16 cellular contexts compared by ENCODE assay signal in genomic region chr3:152277198-152277597, GRCh38. TPM values are rescaled to one million over a fixed set of nuclear protein-coding genes. Genes with fewer than 3 reads are reported as not detected.
DNase-seq lines count a peak whose midpoint lies in the region; ATAC-seq and TF ChIP-seq lines count a peak whose summit lies in the region.
"Had no signal": no experiment of that assay in that cellular context is flagged by ENCODE, and none has a peak within 500 bp of the region (broad histone marks: within the 10 kb centered on the region; RNA-seq: fewer than 3 reads in every experiment).

No MANE protein-coding gene starts in this region.

- no peaks in the 10 kb centered on the region for H3K9me3 Mint-ChIP-seq in activated CD8-positive, alpha-beta memory T cell treated with anti-CD3 and anti-CD28 coated beads, Interleukin-2, amount 10 ng/mL, durations not matched to agents 7 days and 5 days (ENCODE audit: low read depth)
- no peaks in the 10 kb centered on the region for H3K9me3 Mint-ChIP-seq in central memory CD8-positive, alpha-beta T cell
- H3K9me3 Mint-ChIP-seq: H9 had no signal

- peak overlapping the region; percentile 10; the same call in 1 of the 2 replicates for H3K4me3 ChIP-seq in MM.1S (ENCODE audit: low read length)
- H3K4me3 ChIP-seq in sigmoid colon = no peak overlapping the region
- H3K4me3 ChIP-seq: adrenal gland had no signal

- H3K4me1 Mint-ChIP-seq in activated CD8-positive, alpha-beta memory T cell treated with anti-CD3 and anti-CD28 coated beads, Interleukin-2, amount 10 ng/mL, durations not matched to agents 7 days and 5 days = peaks cover 77% of the 10 kb centered on the region
- H3K4me1 Mint-ChIP-seq in central memory CD8-positive, alpha-beta T cell = peaks cover 77% of the 10 kb centered on the region

- H3K36me3 ChIP-seq in MM.1S (replicated peaks; ENCODE audit: insufficient read depth, low read length) (no peaks in the 10 kb centered on the region; the same call in 1 of the 2 replicates), sigmoid colon (no peaks in the 10 kb centered on the region)
- H3K36me3 ChIP-seq: adrenal gland had no signal

- H3K27me3 Mint-ChIP-seq in activated CD8-positive, alpha-beta memory T cell treated with anti-CD3 and anti-CD28 coated beads, Interleukin-2, amount 10 ng/mL, durations not matched to agents 7 days and 5 days = no peaks in the 10 kb centered on the region
- H3K27me3 Mint-ChIP-seq in central memory CD8-positive, alpha-beta T cell = no peaks in the 10 kb centered on the region

- no peak for TF ChIP-seq EP300 in sigmoid colon (IDR thresholded peaks at IDR 0.05)

- H3K4me3 Mint-ChIP-seq in activated CD8-positive, alpha-beta memory T cell treated with anti-CD3 and anti-CD28 coated beads, Interleukin-2, amount 10 ng/mL, durations not matched to agents 7 days and 5 days = peak overlapping the region; percentile 11
- H3K4me3 Mint-ChIP-seq in central memory CD8-positive, alpha-beta T cell = peak overlapping the region; percentile 35
- H3K4me3 Mint-ChIP-seq: H9 had no signal

- H3K9ac ChIP-seq in MM.1S (ENCODE audit: low read length) = peak overlapping the region; percentile 29; the same call in 1 of the 2 replicates

- DNase-seq in activated CD8-positive, alpha-beta memory T cell treated with anti-CD3 and anti-CD28 coated beads, Interleukin-2, amount 10 ng/mL, durations not matched to agents 7 days and 5 days = no peak
- no peak for DNase-seq in activated CD8-positive, alpha-beta memory T cell treated with anti-CD3 and anti-CD28 coated beads for 24 hours
- DNase-seq in MM.1S (no peak), sigmoid colon (no peak), GOT3 (lab: John Stamatoyannopoulos, UW) (no peak), NCI-H1417 treated with DMSO at 0.1 percent for 48 hours (lab: John Stamatoyannopoulos, UW) (no peak)
- no peak for DNase-seq in central memory CD8-positive, alpha-beta T cell (ENCODE audit: low spot score in 2 of 2)
- DNase-seq: activated CD4-positive, CD25-positive, alpha-beta regulatory T cell treated with anti-CD3 and anti-CD28 coated beads, Interleukin-2, amount 50 U/mL, for 72 hours; adrenal gland; DMS153; H9; kidney; NCI-H1436; NCI-H524 treated with DMSO at 0.1 percent for 48 hours; SIG-M5 had no signal

- H3K27ac ChIP-seq in MM.1S (ENCODE audit: low read length) = peak overlapping the region; percentile 28; the same call in 1 of the 2 replicates
- H3K27ac ChIP-seq in sigmoid colon = peak overlapping the region; percentile 98 to 99 (median 99)
- H3K27ac ChIP-seq: adrenal gland had no signal

- no peaks in the 10 kb centered on the region for H4K20me1 ChIP-seq in MM.1S (ENCODE audit: insufficient read depth, low read length)

- H3K27me3 ChIP-seq in MM.1S (replicated peaks; ENCODE audit: insufficient read depth, low read length) (no peaks in the 10 kb centered on the region), sigmoid colon (no peaks in the 10 kb centered on the region)
- H3K27me3 ChIP-seq: adrenal gland had no signal

- no peak for TF ChIP-seq POLR2A in sigmoid colon (IDR thresholded peaks at IDR 0.05)

- H3K4me1 ChIP-seq in MM.1S (ENCODE audit: low read length) (peaks cover 48% of the 10 kb centered on the region), sigmoid colon (peaks cover 0 to 99% (median 85%) of the 10 kb centered on the region in 4 donors)

- no peak for TF ChIP-seq CTCF in MM.1S (IDR thresholded peaks at IDR 0.05; ENCODE audit: low read length)
- no peak for TF ChIP-seq CTCF in sigmoid colon (IDR thresholded peaks at IDR 0.05)

- peaks cover 41% of the 10 kb centered on the region for H3K36me3 Mint-ChIP-seq in activated CD8-positive, alpha-beta memory T cell treated with anti-CD3 and anti-CD28 coated beads, Interleukin-2, amount 10 ng/mL, durations not matched to agents 7 days and 5 days
- peaks cover 20% of the 10 kb centered on the region for H3K36me3 Mint-ChIP-seq in central memory CD8-positive, alpha-beta T cell (ENCODE audit: insufficient read depth)

- H3K9me2 ChIP-seq in MM.1S (replicated peaks; ENCODE audit: insufficient read depth, low read length) = no peaks in the 10 kb centered on the region

- CTCF ChIA-PET in activated CD8-positive, alpha-beta memory T cell treated with anti-CD3 and anti-CD28 coated beads, Interleukin-2, amount 10 ng/mL, durations not matched to agents 7 days and 5 days (lab: Charles Lee) = interaction anchor here (1.3 to 1.6 kb wide), 2 partner anchors 9 to 93 kb away, joined by 3 to 4 read pairs; partner anchors contain the start of gene MBNL1

- H3K9me3 ChIP-seq in MM.1S (replicated peaks; ENCODE audit: insufficient read depth, low read length) (no peaks in the 10 kb centered on the region), sigmoid colon (no peaks in the 10 kb centered on the region)
- H3K9me3 ChIP-seq: adrenal gland had no signal

- ATAC-seq in activated CD8-positive, alpha-beta memory T cell treated with anti-CD3 and anti-CD28 coated beads, Interleukin-2, amount 10 ng/mL, durations not matched to agents 7 days and 5 days = no peak
- no peak for ATAC-seq in central memory CD8-positive, alpha-beta T cell (replicated peaks; ENCODE audit: extremely low read depth, poor library complexity, severe bottlenecking)
- no peak for ATAC-seq in HG03025 (IDR thresholded peaks at IDR 0.05; ENCODE audit: low FRiP score, unreplicated experiment)

- intact Hi-C loops in sigmoid colon (cut with DNase I) = no loop called here

- H3F3A ChIP-seq in MM.1S (ENCODE audit: insufficient read depth, low read length) = peaks cover 60% of the 10 kb centered on the region

- peak overlapping the region; percentile 4 for H3K27ac Mint-ChIP-seq in activated CD8-positive, alpha-beta memory T cell treated with anti-CD3 and anti-CD28 coated beads, Interleukin-2, amount 10 ng/mL, durations not matched to agents 7 days and 5 days
- peak overlapping the region; percentile 74 for H3K27ac Mint-ChIP-seq in central memory CD8-positive, alpha-beta T cell (ENCODE audit: low read depth)

- peaks cover 99% of the 10 kb centered on the region for H3K79me2 ChIP-seq in MM.1S (ENCODE audit: low read length)

- H2AFZ ChIP-seq in MM.1S (ENCODE audit: low read length) = no peak overlapping the region

- H3K4me2 ChIP-seq in MM.1S (ENCODE audit: low read depth, low read length) = peak overlapping the region; percentile 66

- 5 to 38% methylated on average over 1 of the region's 1 CpG for WGBS in sigmoid colon, 2 donors

RNA-seq across cellular contexts. Expression of gene MBNL1, which starts 8.5 kb away (rescaled TPM):
- total RNA-seq in activated CD8-positive, alpha-beta memory T cell treated with anti-CD3 and anti-CD28 coated beads, Interleukin-2, amount 10 ng/mL, durations not matched to agents 7 days and 5 days = 100 to 1,000 TPM; 370 to 398 TPM
- 100 to 1,000 TPM; 602 to 898 (median 756) TPM for total RNA-seq in sigmoid colon
- 10 to 100 TPM; 60.5 to 74.7 (median 67.3) TPM for polyA plus RNA-seq in sigmoid colon
